ENCODE assay signal across 8 cellular contexts in genomic region chr12:103884316-103884715, GRCh38. TPM values are rescaled to one million over a fixed set of nuclear protein-coding genes. Genes with fewer than 3 reads are reported as not detected.
A peak's percentile ranks its signal among the peaks of the same experiment; 100 is the strongest.
DNase-seq lines count a peak whose midpoint lies in the region; ATAC-seq and TF ChIP-seq lines count a peak whose summit lies in the region.

No MANE protein-coding gene starts in this region.

- no peak overlapping the region for H3K4me3 Mint-ChIP-seq in activated naive CD8-positive, alpha-beta T cell treated with anti-CD3 and anti-CD28 coated beads, Interleukin-2, amount 10 ng/mL, durations not matched to agents 7 days and 5 days
- no peak overlapping the region for H3K4me3 Mint-ChIP-seq in activated naive CD8-positive, alpha-beta T cell treated with anti-CD3 and anti-CD28 coated beads for 36 hours
- H3K4me3 Mint-ChIP-seq in activated CD8-positive, alpha-beta T cell treated with anti-CD3 and anti-CD28 coated beads, Interleukin-2, amount 10 ng/mL, durations not matched to agents 7 days and 5 days, result no peak overlapping the region

- H4K20me1 ChIP-seq in hepatocyte (ENCODE audit: insufficient read depth, poor library complexity, severe bottlenecking), result no peaks in the 10 kb centered on the region

- no peak overlapping the region for H3K27ac ChIP-seq in hepatocyte
- no peak overlapping the region for H3K27ac ChIP-seq in testis

- H3K4me3 ChIP-seq in hepatocyte, result no peak overlapping the region
- H3K4me3 ChIP-seq in testis, result no peak overlapping the region

- 56% methylated on average over 4 of the region's 4 CpGs for WGBS in hepatocyte (ENCODE audit: low lambda C conversion rate, missing lambda C conversion rate)
- WGBS in testis, 2 donors, result 29 to 47% methylated on average over 3 to 4 of the region's 4 CpGs

- TF ChIP-seq POLR2A in testis (IDR thresholded peaks at IDR 0.05), result no peak

- no peaks in the 10 kb centered on the region for H3K9me2 ChIP-seq in hepatocyte (replicated peaks; ENCODE audit: insufficient read depth)

- POLR2A ChIA-PET in activated naive CD8-positive, alpha-beta T cell treated with anti-CD3 and anti-CD28 coated beads, Interleukin-2, amount 10 ng/mL, durations not matched to agents 7 days and 5 days (lab: Charles Lee), result interaction anchor here (0.8 to 1.1 kb wide), 2 partner anchors 44 to 45 kb away, joined by 3 to 4 read pairs; no protein-coding TSS in a partner anchor
- POLR2A ChIA-PET in activated CD8-positive, alpha-beta T cell treated with anti-CD3 and anti-CD28 coated beads, Interleukin-2, amount 10 ng/mL, durations not matched to agents 7 days and 5 days (lab: Charles Lee), result interaction anchor here (0.8 kb wide), 1 partner anchor 80 kb away, joined by 3 read pairs; no protein-coding TSS in a partner anchor

- peak; percentile 57 for TF ChIP-seq CTCF in hepatocyte (IDR thresholded peaks at IDR 0.05; ENCODE audit: poor library complexity)
- peak; percentile 23 to 52 (median 46) for TF ChIP-seq CTCF in testis (IDR thresholded peaks at IDR 0.05)

- no peaks in the 10 kb centered on the region for H3K79me2 ChIP-seq in hepatocyte

- no peaks in the 10 kb centered on the region for H3K4me1 ChIP-seq in hepatocyte (ENCODE audit: insufficient read depth)
- no peaks in the 10 kb centered on the region for H3K4me1 ChIP-seq in testis

- no peak overlapping the region for H3K4me2 ChIP-seq in hepatocyte

- CTCF ChIA-PET in activated CD8-positive, alpha-beta T cell treated with anti-CD3 and anti-CD28 coated beads, Interleukin-2, amount 10 ng/mL, durations not matched to agents 7 days and 5 days (lab: Charles Lee), result interaction anchor here (0.7 to 3.5 kb wide), 28 partner anchors 10 to 226 kb away, joined by 3 to 51 read pairs (median 4); partner anchors contain the start of genes NT5DC3 and TDG

- H3K36me3 ChIP-seq in hepatocyte (replicated peaks; ENCODE audit: insufficient read depth, low read depth) (no peaks in the 10 kb centered on the region), testis (ENCODE audit: low read depth, missing control alignments) (no peaks in the 10 kb centered on the region)

- no peak overlapping the region for H2AFZ ChIP-seq in hepatocyte

- H3K27ac Mint-ChIP-seq in activated naive CD8-positive, alpha-beta T cell treated with anti-CD3 and anti-CD28 coated beads, Interleukin-2, amount 10 ng/mL, durations not matched to agents 7 days and 5 days, result peak overlapping the region; percentile 56
- no peak overlapping the region for H3K27ac Mint-ChIP-seq in activated naive CD8-positive, alpha-beta T cell treated with anti-CD3 and anti-CD28 coated beads for 36 hours
- H3K27ac Mint-ChIP-seq in activated CD8-positive, alpha-beta T cell treated with anti-CD3 and anti-CD28 coated beads, Interleukin-2, amount 10 ng/mL, durations not matched to agents 7 days and 5 days, result no peak overlapping the region

- H3K9me3 ChIP-seq in hepatocyte (ENCODE audit: low read depth), result no peaks in the 10 kb centered on the region
- H3K9me3 ChIP-seq in testis, result no peaks in the 10 kb centered on the region

- H3K9me3 Mint-ChIP-seq in activated naive CD8-positive, alpha-beta T cell treated with anti-CD3 and anti-CD28 coated beads, Interleukin-2, amount 10 ng/mL, durations not matched to agents 7 days and 5 days, result no peaks in the 10 kb centered on the region
- no peaks in the 10 kb centered on the region for H3K9me3 Mint-ChIP-seq in activated naive CD8-positive, alpha-beta T cell treated with anti-CD3 and anti-CD28 coated beads for 36 hours
- H3K9me3 Mint-ChIP-seq in activated CD8-positive, alpha-beta T cell treated with anti-CD3 and anti-CD28 coated beads, Interleukin-2, amount 10 ng/mL, durations not matched to agents 7 days and 5 days (ENCODE audit: insufficient read depth), result no peaks in the 10 kb centered on the region

- H3K27me3 Mint-ChIP-seq in activated naive CD8-positive, alpha-beta T cell treated with anti-CD3 and anti-CD28 coated beads, Interleukin-2, amount 10 ng/mL, durations not matched to agents 7 days and 5 days, result no peaks in the 10 kb centered on the region
- no peaks in the 10 kb centered on the region for H3K27me3 Mint-ChIP-seq in activated naive CD8-positive, alpha-beta T cell treated with anti-CD3 and anti-CD28 coated beads for 36 hours
- no peaks in the 10 kb centered on the region for H3K27me3 Mint-ChIP-seq in activated CD8-positive, alpha-beta T cell treated with anti-CD3 and anti-CD28 coated beads, Interleukin-2, amount 10 ng/mL, durations not matched to agents 7 days and 5 days (ENCODE audit: low read depth)

- peaks cover 23% of the 10 kb centered on the region for H3K4me1 Mint-ChIP-seq in activated naive CD8-positive, alpha-beta T cell treated with anti-CD3 and anti-CD28 coated beads, Interleukin-2, amount 10 ng/mL, durations not matched to agents 7 days and 5 days
- peaks cover 26% of the 10 kb centered on the region for H3K4me1 Mint-ChIP-seq in activated naive CD8-positive, alpha-beta T cell treated with anti-CD3 and anti-CD28 coated beads for 36 hours
- H3K4me1 Mint-ChIP-seq in activated CD8-positive, alpha-beta T cell treated with anti-CD3 and anti-CD28 coated beads, Interleukin-2, amount 10 ng/mL, durations not matched to agents 7 days and 5 days (ENCODE audit: low read depth), result peaks cover 30% of the 10 kb centered on the region

- no peak for DNase-seq in activated naive CD8-positive, alpha-beta T cell treated with anti-CD3 and anti-CD28 coated beads, Interleukin-2, amount 10 ng/mL, durations not matched to agents 7 days and 5 days
- DNase-seq in activated naive CD8-positive, alpha-beta T cell treated with anti-CD3 and anti-CD28 coated beads for 36 hours, result no peak
- DNase-seq in NCI-H1417 (lab: John Stamatoyannopoulos, UW), result peak in 2 of 3 experiments; percentile 12 to 65
- DNase-seq in activated CD8-positive, alpha-beta T cell treated with anti-CD3 and anti-CD28 coated beads, Interleukin-2, amount 10 ng/mL, durations not matched to agents 7 days and 5 days, result peak; percentile 50
- peak; percentile 40 for DNase-seq in hepatocyte (ENCODE audit: low spot score)
- peak; percentile 56 for DNase-seq in testis
- no peak for DNase-seq in NCI-H2029 treated with DMSO at 0.1 percent for 48 hours (lab: John Stamatoyannopoulos, UW)
- DNase-seq in GOT3 (lab: John Stamatoyannopoulos, UW), result no peak

- intact Hi-C loops in testis (cut with DNase I; ENCODE audit: low total_unique reads), result no loop called here

- H3K27me3 ChIP-seq in hepatocyte (no peaks in the 10 kb centered on the region), testis (no peaks in the 10 kb centered on the region)

- ATAC-seq in activated naive CD8-positive, alpha-beta T cell treated with anti-CD3 and anti-CD28 coated beads, Interleukin-2, amount 10 ng/mL, durations not matched to agents 7 days and 5 days (ENCODE audit: low read depth), result no peak
- no peak for ATAC-seq in activated CD8-positive, alpha-beta T cell treated with anti-CD3 and anti-CD28 coated beads, Interleukin-2, amount 10 ng/mL, durations not matched to agents 7 days and 5 days

- H3K36me3 Mint-ChIP-seq in activated naive CD8-positive, alpha-beta T cell treated with anti-CD3 and anti-CD28 coated beads, Interleukin-2, amount 10 ng/mL, durations not matched to agents 7 days and 5 days, result no peaks in the 10 kb centered on the region
- no peaks in the 10 kb centered on the region for H3K36me3 Mint-ChIP-seq in activated naive CD8-positive, alpha-beta T cell treated with anti-CD3 and anti-CD28 coated beads for 36 hours
- H3K36me3 Mint-ChIP-seq in activated CD8-positive, alpha-beta T cell treated with anti-CD3 and anti-CD28 coated beads, Interleukin-2, amount 10 ng/mL, durations not matched to agents 7 days and 5 days (ENCODE audit: low read depth), result no peaks in the 10 kb centered on the region

RNA-seq across cellular contexts. Expression of gene NT5DC3, which starts 43.3 kb away (rescaled TPM):
- total RNA-seq in activated naive CD8-positive, alpha-beta T cell treated with anti-CD3 and anti-CD28 coated beads, Interleukin-2, amount 10 ng/mL, durations not matched to agents 7 days and 5 days, result 1 to 10 TPM; 3.4 to 4.1 TPM
- 1 to 10 TPM; 9.6 TPM for total RNA-seq in activated naive CD8-positive, alpha-beta T cell treated with anti-CD3 and anti-CD28 coated beads for 36 hours
- total RNA-seq in activated CD8-positive, alpha-beta T cell treated with anti-CD3 and anti-CD28 coated beads, Interleukin-2, amount 10 ng/mL, durations not matched to agents 7 days and 5 days, result 1 to 10 TPM; 3.1 to 3.3 TPM
- total RNA-seq in hepatocyte, result 6.1 and 6.3 TPM in 2 replicates
- 2.8 and 4.4 TPM in 2 replicates for polyA plus RNA-seq in hepatocyte
- total RNA-seq in testis, result 10 to 100 TPM; 16.1 to 25.4 TPM
- polyA plus RNA-seq in testis (ENCODE audit: insufficient read depth, low read depth, low replicate concordance), result 5.7 TPM

RNA-seq across cellular contexts. Expression of gene HSP90B1, which starts 45.9 kb away (rescaled TPM):
- 100 to 1,000 TPM; 279 to 304 TPM for total RNA-seq in activated naive CD8-positive, alpha-beta T cell treated with anti-CD3 and anti-CD28 coated beads, Interleukin-2, amount 10 ng/mL, durations not matched to agents 7 days and 5 days
- 100 to 1,000 TPM; 540 to 565 TPM for total RNA-seq in activated naive CD8-positive, alpha-beta T cell treated with anti-CD3 and anti-CD28 coated beads for 36 hours
- total RNA-seq in activated CD8-positive, alpha-beta T cell treated with anti-CD3 and anti-CD28 coated beads, Interleukin-2, amount 10 ng/mL, durations not matched to agents 7 days and 5 days, result 100 to 1,000 TPM; 336 to 343 TPM
- total RNA-seq in hepatocyte (1,226 and 1,309 TPM in 2 replicates), testis (100 to 1,000 TPM; 257 to 259 TPM)
- polyA plus RNA-seq in hepatocyte (1,289 and 1,449 TPM in 2 replicates), testis (ENCODE audit: insufficient read depth, low read depth, low replicate concordance) (265 TPM)

Comparison
In these comparisons a context has a peak if more than half of its experiments do, and no peak if none do; other contexts are left out.
1. DNase-seq: peak in NCI-H1417 (2 of 3), activated CD8-positive, alpha-beta T cell treated with anti-CD3 and anti-CD28 coated beads, Interleukin-2, amount 10 ng/mL, durations not matched to agents 7 days and 5 days (single experiment), hepatocyte (single experiment) and testis (single experiment); none in activated naive CD8-positive, alpha-beta T cell treated with anti-CD3 and anti-CD28 coated beads, Interleukin-2, amount 10 ng/mL, durations not matched to agents 7 days and 5 days (single experiment), activated naive CD8-positive, alpha-beta T cell treated with anti-CD3 and anti-CD28 coated beads for 36 hours (single experiment), NCI-H2029 treated with DMSO at 0.1 percent for 48 hours (single experiment) and GOT3 (single experiment).